Comparison of ENCODE assay signal across 13 cellular contexts in the genomic region with DNA sequence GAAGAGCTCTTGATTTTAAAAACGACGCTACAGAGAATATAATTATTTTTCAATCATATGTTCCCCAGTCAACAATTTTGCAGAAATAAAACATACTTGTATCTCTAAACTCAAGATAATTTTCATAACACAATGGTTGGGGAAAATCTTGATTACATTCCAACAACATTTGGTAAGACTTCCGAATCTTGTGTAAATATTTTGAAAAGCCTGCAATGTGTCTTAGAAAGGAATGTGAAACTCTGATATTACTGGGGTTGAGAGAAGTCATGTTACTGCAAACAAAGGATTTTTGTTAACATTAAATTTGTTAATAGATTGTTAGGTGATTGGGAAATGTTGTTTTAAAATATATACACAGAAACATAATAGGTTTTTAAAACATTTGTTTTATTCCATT.
"Had no signal": no experiment of that assay in that cellular context is flagged by ENCODE, and none has a peak within 500 bp of the region (broad histone marks: within the 10 kb centered on the region; RNA-seq: fewer than 3 reads in every experiment).

No MANE protein-coding gene starts in this region.

- H3K9me3 Mint-ChIP-seq: stimulated activated naive CD8-positive, alpha-beta T cell treated with anti-CD3 and anti-CD28 coated beads, Interleukin-15, amount 100 ng/mL, for 72 hours had no signal

- H3K4me3 Mint-ChIP-seq: brain; natural killer cell; stimulated activated naive CD8-positive, alpha-beta T cell treated with anti-CD3 and anti-CD28 coated beads, Interleukin-15, amount 100 ng/mL, for 72 hours had no signal

- H3K27me3 ChIP-seq: testis had no signal

- H3K4me1 Mint-ChIP-seq: brain; natural killer cell; stimulated activated naive CD8-positive, alpha-beta T cell treated with anti-CD3 and anti-CD28 coated beads, Interleukin-15, amount 100 ng/mL, for 72 hours had no signal

- H3K27ac ChIP-seq: testis had no signal

- H3K4me3 ChIP-seq: lung, mucosa of descending colon, testis had no signal

- ATAC-seq: mucosa of descending colon; natural killer cell; stimulated activated naive CD8-positive, alpha-beta T cell treated with anti-CD3 and anti-CD28 coated beads, Interleukin-15, amount 100 ng/mL, for 72 hours had no signal

- H3K27me3 Mint-ChIP-seq: stimulated activated naive CD8-positive, alpha-beta T cell treated with anti-CD3 and anti-CD28 coated beads, Interleukin-15, amount 100 ng/mL, for 72 hours had no signal

- H3K9me3 ChIP-seq: mucosa of descending colon, testis had no signal

- H3K4me1 ChIP-seq: testis had no signal

- DNase-seq: activated CD4-positive, alpha-beta T cell treated with anti-CD3 and anti-CD28 coated beads, Interleukin-2, amount 50 U/mL, for 4 hours; activated naive CD4-positive, alpha-beta T cell treated with anti-CD3 and anti-CD28 coated beads, Interleukin-2, amount 50 U/mL, for 16 hours; activated T-cell treated with anti-CD3 and anti-CD28 coated beads, Interleukin-2, amount 50 U/mL, for 1 hour; hippocampal formation; mucosa of descending colon; natural killer cell; stimulated activated CD4-positive, alpha-beta T cell treated with anti-CD3 and anti-CD28 coated beads, Interleukin-15, amount 100 ng/mL, for 24 hours; stimulated activated CD4-positive, alpha-beta T cell treated with anti-CD3 and anti-CD28 coated beads, Interleukin-4, amount 100 ng/mL, for 24 hours; stimulated activated naive CD8-positive, alpha-beta T cell treated with anti-CD3 and anti-CD28 coated beads, Interleukin-15, amount 100 ng/mL, for 72 hours; T-helper 2 cell; testis had no signal

- H3K36me3 Mint-ChIP-seq: brain, natural killer cell had no signal

- H3K27ac Mint-ChIP-seq: brain; natural killer cell; stimulated activated naive CD8-positive, alpha-beta T cell treated with anti-CD3 and anti-CD28 coated beads, Interleukin-15, amount 100 ng/mL, for 72 hours had no signal
